In the genomic region with DNA sequence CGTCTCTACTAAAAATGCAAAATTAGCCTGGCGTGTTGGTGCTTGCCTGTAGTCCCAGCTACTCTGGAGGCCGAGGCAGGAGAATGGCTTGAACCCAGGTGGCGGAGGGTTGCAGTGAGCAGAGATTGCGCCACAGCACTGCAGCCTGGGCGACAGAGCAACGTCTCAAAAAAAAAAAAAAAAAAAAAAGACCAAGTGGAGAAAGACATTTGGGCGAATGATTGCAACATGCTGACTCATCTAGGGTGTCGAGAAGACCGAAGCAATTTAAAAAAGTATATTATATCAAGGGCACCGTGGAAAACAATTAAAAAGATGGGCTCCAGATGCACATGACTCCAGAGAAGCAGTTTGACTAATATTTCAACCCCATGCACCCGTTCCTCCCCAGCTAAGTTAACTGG, we compare ENCODE assay signal across 11 cellular contexts. TPM values are rescaled to one million over a fixed set of nuclear protein-coding genes. Genes with fewer than 3 reads are reported as not detected.
DNase-seq lines count a peak whose midpoint lies in the region; ATAC-seq, FAIRE-seq and TF ChIP-seq lines count a peak whose summit lies in the region.
"Had no signal": no experiment of that assay in that cellular context is flagged by ENCODE, and none has a peak within 500 bp of the region (broad histone marks: within the 10 kb centered on the region; RNA-seq: fewer than 3 reads in every experiment).

No MANE protein-coding gene starts in this region.

- ATAC-seq in lower lobe of right lung (peak; percentile 18 to 28), HG03045 (IDR thresholded peaks at IDR 0.05; ENCODE audit: unreplicated experiment) (no peak), HG02938 (IDR thresholded peaks at IDR 0.05; ENCODE audit: unreplicated experiment) (no peak), HG03095 (IDR thresholded peaks at IDR 0.05; ENCODE audit: unreplicated experiment) (no peak)

- DNase-seq in A673 (ENCODE audit: low spot score): peak; percentile 40
- DNase-seq in KBM-7: peak; percentile 51
- DNase-seq in bronchial epithelial cell (ENCODE audit: low read depth): peak; percentile 84
- peak; percentile 53 for DNase-seq in lower lobe of right lung
- DNase-seq in iPS-NIHi7 (ENCODE audit: extremely low spot score): no peak
- DNase-seq: CD4-positive, CD25-positive, alpha-beta regulatory T cell; dorsolateral prefrontal cortex; NCI-H774 had no signal

- CTCF ChIA-PET in A673 (lab: Charles Lee): no interaction called here

- peaks cover 4% of the 10 kb centered on the region for H3K27me3 ChIP-seq in A673 (replicated peaks; ENCODE audit: insufficient read depth, low read depth, low read length, poor library complexity)
- no peaks in the 10 kb centered on the region for H3K27me3 ChIP-seq in bronchial epithelial cell (ENCODE audit: control insufficient read depth, insufficient read depth, low read length)
- H3K27me3 ChIP-seq in lower lobe of right lung (ENCODE audit: low read depth): no peaks in the 10 kb centered on the region
- H3K27me3 ChIP-seq: dorsolateral prefrontal cortex had no signal

- H3K4me3 ChIP-seq in A673 (ENCODE audit: low read depth, low read length, poor library complexity, severe bottlenecking) (no peak overlapping the region), bronchial epithelial cell (ENCODE audit: low read depth, low read length) (no peak overlapping the region), lower lobe of right lung (peak overlapping the region; percentile 4)
- H3K4me3 ChIP-seq: dorsolateral prefrontal cortex had no signal

- no TSS peak for BruUV-seq in A673 (replicated peaks; lab: Mats Ljungman, UMichigan)

- no peak for FAIRE-seq in bronchial epithelial cell (lab: Jason Lieb, UNC)

- in situ Hi-C loops in KBM-7 (cut with MboI; ENCODE audit: low pct_unique_long_range_greater_than_20kb, low sequenced_read_pairs): no loop called here

- H3K9me3 ChIP-seq in A673 (ENCODE audit: low read depth, low read length, poor library complexity, severe bottlenecking): no peaks in the 10 kb centered on the region
- H3K9me3 ChIP-seq in lower lobe of right lung: no peaks in the 10 kb centered on the region

- intact Hi-C loops in A673 (cut with micrococcal nuclease; ENCODE audit: unreplicated experiment): loop anchor here (5.0 kb wide), 1 partner anchor 1087 kb away; no protein-coding TSS in a partner anchor
- intact Hi-C loops in lower lobe of right lung (cut with DNase I): no loop called here

- no peaks in the 10 kb centered on the region for H3K4me1 ChIP-seq in A673 (ENCODE audit: insufficient read depth, low read length, poor library complexity, severe bottlenecking)
- H3K4me1 ChIP-seq in lower lobe of right lung: peaks cover 9% of the 10 kb centered on the region

- POLR2A ChIA-PET in A673 (lab: Charles Lee; ENCODE audit: low non-redundant PET): no interaction called here

- no peak overlapping the region for H3K27ac ChIP-seq in A673 (ENCODE audit: low read depth, low read length, poor library complexity, severe bottlenecking)
- no peak overlapping the region for H3K27ac ChIP-seq in lower lobe of right lung
- H3K27ac ChIP-seq: dorsolateral prefrontal cortex had no signal

- no peak for TF ChIP-seq CTCF in A673 (conservative IDR thresholded peaks at IDR 0.05; ENCODE audit: low read depth, low read length)
- TF ChIP-seq CTCF in bronchial epithelial cell (IDR thresholded peaks at IDR 0.05; ENCODE audit: insufficient read depth, low read length, severe bottlenecking): no peak
- no peak for TF ChIP-seq CTCF in lower lobe of right lung (IDR thresholded peaks at IDR 0.05)

- H3K36me3 ChIP-seq in A673 (ENCODE audit: insufficient read depth, low read length, poor library complexity, severe bottlenecking): no peaks in the 10 kb centered on the region
- peaks cover 4% of the 10 kb centered on the region for H3K36me3 ChIP-seq in bronchial epithelial cell (ENCODE audit: control insufficient read depth, insufficient read depth, low read length)
- peaks cover 5% of the 10 kb centered on the region for H3K36me3 ChIP-seq in lower lobe of right lung

RNA-seq across cellular contexts. Expression of a gene that starts 9.2 kb away (rescaled TPM):
- 0.28 and 0.49 TPM in 2 replicates for total RNA-seq in A673 (2021)
- 16.1 and 33.7 TPM in 2 replicates for total RNA-seq in bronchial epithelial cell
- total RNA-seq in lower lobe of right lung: 107 TPM

Comparison
In these comparisons a context has a peak if more than half of its experiments do, and no peak if none do; other contexts are left out.
1. ATAC-seq: peak in lower lobe of right lung (2 of 2); none in HG03045 (single experiment), HG02938 (single experiment) and HG03095 (single experiment).
2. RNA of a gene that starts 9.2 kb away (total RNA-seq): 107 TPM in lower lobe of right lung (single experiment) and 16.1 to 33.7 TPM in bronchial epithelial cell; 0.28 to 0.49 TPM in A673; every median in the first group is over 10 times any median in the second.